ENCODE assay signal across 16 cellular contexts in the genomic region with DNA sequence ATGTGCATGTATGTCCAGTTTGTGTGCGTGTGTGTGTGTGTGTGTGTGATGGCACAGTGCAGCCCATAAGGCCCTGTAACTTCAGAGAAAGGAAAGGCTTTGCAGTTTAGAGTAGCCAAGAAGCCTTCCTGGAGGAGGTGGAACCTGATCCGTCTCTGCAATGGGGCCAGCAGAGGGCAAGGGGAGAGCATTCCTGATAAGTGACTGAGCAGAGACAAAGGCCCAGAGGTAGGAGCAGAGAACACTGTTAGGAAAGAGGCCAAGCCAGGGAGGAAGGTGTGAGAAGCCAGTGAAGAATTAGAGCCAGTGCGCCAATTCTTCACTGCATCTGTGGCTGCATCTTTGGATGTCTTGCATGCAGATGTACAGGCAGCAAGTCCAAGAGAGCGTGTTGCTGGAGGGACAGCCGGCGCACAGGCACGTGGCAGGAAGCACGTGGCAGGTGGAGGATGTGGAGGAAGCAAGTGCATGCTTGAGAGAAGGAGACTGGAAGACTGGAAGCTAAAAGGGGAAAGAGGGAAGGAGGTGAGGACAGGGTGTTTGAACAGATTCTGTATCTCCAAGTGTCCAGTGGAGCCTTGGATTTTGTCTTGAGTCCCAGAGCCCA.
DNase-seq lines count a peak whose midpoint lies in the region; ATAC-seq and TF ChIP-seq lines count a peak whose summit lies in the region.
"Had no signal": no experiment of that assay in that cellular context is flagged by ENCODE, and none has a peak within 500 bp of the region (broad histone marks: within the 10 kb centered on the region; RNA-seq: fewer than 3 reads in every experiment).

No MANE protein-coding gene starts in this region.

- 60 to 75% (median 72%) methylated on average over 8 of the region's 8 CpGs for WGBS in psoas muscle, 3 donors
- WGBS in lower leg skin, 2 donors, result 71 to 81% methylated on average over 8 of the region's 8 CpGs

- no peak overlapping the region for H3K27ac ChIP-seq in psoas muscle
- H3K27ac ChIP-seq: SJCRH30 had no signal

- no peak overlapping the region for H3K9ac ChIP-seq in NT2/D1 (ENCODE audit: insufficient read length, low read depth)

- H3K27me3 Mint-ChIP-seq in activated CD4-positive, alpha-beta T cell treated with anti-CD3 and anti-CD28 coated beads for 36 hours, result no peaks in the 10 kb centered on the region
- H3K27me3 Mint-ChIP-seq in activated CD4-positive, alpha-beta T cell treated with anti-CD3 and anti-CD28 coated beads, Interleukin-2, amount 10 ng/mL, durations not matched to agents 24 days and 14 days, result peaks cover 2% of the 10 kb centered on the region
- H3K27me3 Mint-ChIP-seq: memory B cell had no signal

- POLR2A ChIA-PET in activated CD4-positive, alpha-beta T cell treated with anti-CD3 and anti-CD28 coated beads for 36 hours (lab: Charles Lee), result no interaction called here
- POLR2A ChIA-PET in HEK293T (lab: Yijun Ruan, JAX), result no interaction called here

- no peak for TF ChIP-seq POLR2A in lower leg skin (IDR thresholded peaks at IDR 0.05)

- peak; percentile 11 for DNase-seq in activated CD4-positive, alpha-beta T cell treated with anti-CD3 and anti-CD28 coated beads for 36 hours
- DNase-seq in activated CD4-positive, alpha-beta T cell treated with anti-CD3 and anti-CD28 coated beads, Interleukin-2, amount 10 ng/mL, durations not matched to agents 24 days and 14 days, result no peak
- DNase-seq in NT2/D1 (ENCODE audit: low read depth, low spot score) (peak; percentile 6), fibroblast of mammary gland (ENCODE audit: low read depth) (peak; percentile 39), psoas muscle (no peak), HEK293T (ENCODE audit: extremely low spot score) (no peak), lower leg skin (ENCODE audit: low spot score in 2 of 2) (no peak)
- DNase-seq: activated naive CD4-positive, alpha-beta T cell treated with anti-CD3 and anti-CD28 coated beads for 36 hours; Calu3; erythroblast; KBM-7; NCI-H1694; NCI-H748 treated with DMSO at 0.1 percent for 48 hours; SJCRH30 had no signal

- CTCF ChIA-PET in activated CD4-positive, alpha-beta T cell treated with anti-CD3 and anti-CD28 coated beads for 36 hours (lab: Charles Lee), result no interaction called here
- CTCF ChIA-PET in HEK293T (lab: Yijun Ruan, JAX), result no interaction called here

- peaks cover 4% of the 10 kb centered on the region for H3K4me1 Mint-ChIP-seq in activated CD4-positive, alpha-beta T cell treated with anti-CD3 and anti-CD28 coated beads for 36 hours
- H3K4me1 Mint-ChIP-seq in activated CD4-positive, alpha-beta T cell treated with anti-CD3 and anti-CD28 coated beads, Interleukin-2, amount 10 ng/mL, durations not matched to agents 24 days and 14 days, result peaks cover 2% of the 10 kb centered on the region

- H3K36me3 ChIP-seq in NT2/D1 (ENCODE audit: insufficient read depth, insufficient read length, low read length) (no peaks in the 10 kb centered on the region), psoas muscle (ENCODE audit: insufficient read depth in 1 of 2, low read depth in 1 of 2) (no peaks in the 10 kb centered on the region)
- H3K36me3 ChIP-seq: SJCRH30 had no signal

- no peak for ATAC-seq in activated CD4-positive, alpha-beta T cell treated with anti-CD3 and anti-CD28 coated beads for 36 hours
- peak in 3 of 4 donors; percentile 49 to 78 (median 57) for ATAC-seq in psoas muscle
- ATAC-seq in GM19397 (IDR thresholded peaks at IDR 0.05; ENCODE audit: unreplicated experiment), result no peak

- no peak overlapping the region for H3K4me3 Mint-ChIP-seq in activated CD4-positive, alpha-beta T cell treated with anti-CD3 and anti-CD28 coated beads for 36 hours
- no peak overlapping the region for H3K4me3 Mint-ChIP-seq in activated CD4-positive, alpha-beta T cell treated with anti-CD3 and anti-CD28 coated beads, Interleukin-2, amount 10 ng/mL, durations not matched to agents 24 days and 14 days
- H3K4me3 Mint-ChIP-seq: activated naive CD4-positive, alpha-beta T cell treated with anti-CD3 and anti-CD28 coated beads for 36 hours; memory B cell had no signal

- H3K27ac Mint-ChIP-seq in activated CD4-positive, alpha-beta T cell treated with anti-CD3 and anti-CD28 coated beads for 36 hours, result no peak overlapping the region
- no peak overlapping the region for H3K27ac Mint-ChIP-seq in activated CD4-positive, alpha-beta T cell treated with anti-CD3 and anti-CD28 coated beads, Interleukin-2, amount 10 ng/mL, durations not matched to agents 24 days and 14 days
- H3K27ac Mint-ChIP-seq: activated naive CD4-positive, alpha-beta T cell treated with anti-CD3 and anti-CD28 coated beads for 36 hours; memory B cell had no signal

- H3K9me3 ChIP-seq in NT2/D1 (ENCODE audit: insufficient read depth, low read length) (no peaks in the 10 kb centered on the region), psoas muscle (no peaks in the 10 kb centered on the region)
- H3K9me3 ChIP-seq: SJCRH30 had no signal

- H3K4me1 ChIP-seq in NT2/D1 (ENCODE audit: insufficient read depth, insufficient read length), result peaks cover 16% of the 10 kb centered on the region
- H3K4me1 ChIP-seq in psoas muscle, result peaks cover 31% of the 10 kb centered on the region
- H3K4me1 ChIP-seq: SJCRH30 had no signal

- H3K27me3 ChIP-seq in NT2/D1 (ENCODE audit: insufficient read depth, insufficient read length), result no peaks in the 10 kb centered on the region
- no peaks in the 10 kb centered on the region for H3K27me3 ChIP-seq in psoas muscle (ENCODE audit: insufficient read depth in 3 of 3, low read length in 2 of 3)
- H3K27me3 ChIP-seq: SJCRH30 had no signal

- H3K9me3 Mint-ChIP-seq in activated CD4-positive, alpha-beta T cell treated with anti-CD3 and anti-CD28 coated beads for 36 hours (ENCODE audit: low read depth), result no peaks in the 10 kb centered on the region
- no peaks in the 10 kb centered on the region for H3K9me3 Mint-ChIP-seq in activated CD4-positive, alpha-beta T cell treated with anti-CD3 and anti-CD28 coated beads, Interleukin-2, amount 10 ng/mL, durations not matched to agents 24 days and 14 days
- H3K9me3 Mint-ChIP-seq: activated naive CD4-positive, alpha-beta T cell treated with anti-CD3 and anti-CD28 coated beads for 36 hours; memory B cell had no signal

- no peaks in the 10 kb centered on the region for H3K36me3 Mint-ChIP-seq in activated CD4-positive, alpha-beta T cell treated with anti-CD3 and anti-CD28 coated beads for 36 hours (ENCODE audit: low read depth)
- H3K36me3 Mint-ChIP-seq in activated CD4-positive, alpha-beta T cell treated with anti-CD3 and anti-CD28 coated beads, Interleukin-2, amount 10 ng/mL, durations not matched to agents 24 days and 14 days (ENCODE audit: low read depth), result no peaks in the 10 kb centered on the region
- H3K36me3 Mint-ChIP-seq: memory B cell had no signal

- intact Hi-C loops in activated CD4-positive, alpha-beta T cell treated with anti-CD3 and anti-CD28 coated beads for 36 hours (cut with DNase I, micrococcal nuclease), result no loop called here
- intact Hi-C loops in activated CD4-positive, alpha-beta T cell treated with anti-CD3 and anti-CD28 coated beads, Interleukin-2, amount 10 ng/mL, durations not matched to agents 24 days and 14 days (cut with micrococcal nuclease), result no loop called here
- intact Hi-C loops in psoas muscle (cut with DNase I) (no loop called here), lower leg skin (cut with DNase I; ENCODE audit: low total_unique reads) (no loop called here)

- TF ChIP-seq CTCF in fibroblast of mammary gland (conservative IDR thresholded peaks at IDR 0.05; ENCODE audit: control insufficient read depth, insufficient read depth, low read depth, low read length), result no peak
- TF ChIP-seq CTCF in psoas muscle (IDR thresholded peaks at IDR 0.05), result no peak
- TF ChIP-seq CTCF in lower leg skin (IDR thresholded peaks at IDR 0.05), result no peak

- H3K4me3 ChIP-seq in NT2/D1 (ENCODE audit: insufficient read length, low read depth) (no peak overlapping the region), fibroblast of mammary gland (ENCODE audit: control insufficient read depth, low read depth, low read length) (no peak overlapping the region), psoas muscle (no peak overlapping the region), lower leg skin (ENCODE audit: low read depth, poor library complexity, severe bottlenecking) (no peak overlapping the region)
- H3K4me3 ChIP-seq: SJCRH30 had no signal

TF ChIP-seq in HEK293T, 16 proteins besides CTCF, POLR2A, EP300 and RAD21:
- no peak for TF ChIP-seq L3MBTL2 (conservative IDR thresholded peaks at IDR 0.05)
- TF ChIP-seq TARDBP (IDR thresholded peaks at IDR 0.05), result no peak
- TF ChIP-seq HDGF (IDR thresholded peaks at IDR 0.05; ENCODE audit: borderline replicate concordance), result no peak
- no peak for TF ChIP-seq ARNT (IDR thresholded peaks at IDR 0.05)
- TF ChIP-seq CTBP1 (IDR thresholded peaks at IDR 0.05; ENCODE audit: borderline replicate concordance), result no peak
- TF ChIP-seq ZNF384 (IDR thresholded peaks at IDR 0.05), result no peak
- no peak for TF ChIP-seq FOXK2 (IDR thresholded peaks at IDR 0.05)

Comparison
In these comparisons a context has a peak if more than half of its experiments do, and no peak if none do; other contexts are left out.
1. DNase-seq: peak in activated CD4-positive, alpha-beta T cell treated with anti-CD3 and anti-CD28 coated beads for 36 hours (single experiment), NT2/D1 (single experiment) and fibroblast of mammary gland (single experiment); none in activated CD4-positive, alpha-beta T cell treated with anti-CD3 and anti-CD28 coated beads, Interleukin-2, amount 10 ng/mL, durations not matched to agents 24 days and 14 days (single experiment), psoas muscle (0 of 2), HEK293T (single experiment) and lower leg skin (0 of 2).
2. ATAC-seq: peak in psoas muscle (3 of 4); none in activated CD4-positive, alpha-beta T cell treated with anti-CD3 and anti-CD28 coated beads for 36 hours (single experiment) and GM19397 (single experiment).